Comparison of ENCODE assay signal across 18 cellular contexts in the genomic region with DNA sequence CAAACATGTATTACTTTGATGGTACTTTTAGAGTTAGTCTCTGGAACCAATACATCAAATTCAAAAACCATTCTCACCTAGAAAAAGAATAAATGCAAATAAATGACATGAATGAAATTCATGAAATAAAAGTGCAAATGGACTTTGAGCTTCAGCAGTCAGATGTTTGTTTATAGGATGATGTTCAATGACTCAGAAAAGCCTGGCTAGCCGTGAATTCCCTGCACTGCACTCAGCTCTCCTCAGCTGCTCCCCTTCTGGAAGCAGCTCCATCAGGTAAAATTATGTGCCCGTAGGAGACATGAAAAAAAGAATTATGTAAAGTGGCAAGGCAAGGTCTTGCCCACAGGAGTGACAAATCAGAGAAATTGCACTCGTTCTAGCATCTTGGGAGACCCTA.
DNase-seq lines count a peak whose midpoint lies in the region; ATAC-seq and TF ChIP-seq lines count a peak whose summit lies in the region.
"Had no signal": no experiment of that assay in that cellular context is flagged by ENCODE, and none has a peak within 500 bp of the region (broad histone marks: within the 10 kb centered on the region; RNA-seq: fewer than 3 reads in every experiment).

No MANE protein-coding gene starts in this region.

- peak overlapping the region; percentile 99 for H3K18ac ChIP-seq in IMR-90 (ENCODE audit: low read depth, low read length)

- H3K9me1 ChIP-seq in IMR-90 (ENCODE audit: insufficient read depth, low read length) = no peaks in the 10 kb centered on the region

- BruUV-seq in IMR-90 (replicated peaks; lab: Mats Ljungman, UMichigan) = no TSS peak

- no peak overlapping the region for H2BK15ac ChIP-seq in IMR-90 (ENCODE audit: low read depth, low read length)

- no peaks in the 10 kb centered on the region for H3K79me1 ChIP-seq in IMR-90 (ENCODE audit: low read depth in 1 of 2, low read length in 2 of 2)

- peak overlapping the region; percentile 57; the same call in 1 of the 2 replicates for H3K4me2 ChIP-seq in IMR-90 (ENCODE audit: low read depth, low read length)

- no peaks in the 10 kb centered on the region for H3K27me3 Mint-ChIP-seq in activated CD8-positive, alpha-beta T cell treated with anti-CD3 and anti-CD28 coated beads, Interleukin-2, amount 10 ng/mL, durations not matched to agents 7 days and 5 days (ENCODE audit: low read depth)

- H3K9me3 ChIP-seq in IMR-90 (ENCODE audit: control insufficient read depth, insufficient read depth, low read length) = peaks cover 2% of the 10 kb centered on the region; the same call in 1 of the 2 replicates
- H3K9me3 ChIP-seq: adrenal gland, BE2C, testis had no signal

- peak overlapping the region; percentile 56; the same call in 1 of the 2 replicates for H3K56ac ChIP-seq in IMR-90 (ENCODE audit: extremely low read depth, insufficient read depth, low read length)

- H3K36me3 Mint-ChIP-seq in activated CD8-positive, alpha-beta T cell treated with anti-CD3 and anti-CD28 coated beads, Interleukin-2, amount 10 ng/mL, durations not matched to agents 7 days and 5 days (ENCODE audit: low read depth) = no peaks in the 10 kb centered on the region
- H3K36me3 Mint-ChIP-seq: immature natural killer cell had no signal

- H3K36me3 ChIP-seq in IMR-90 (ENCODE audit: control insufficient read depth, insufficient read depth, low read length) = no peaks in the 10 kb centered on the region
- H3K36me3 ChIP-seq: adrenal gland, BE2C had no signal

- in situ Hi-C loops in IMR-90 (cut with MboI; ENCODE audit: low sequenced_read_pairs) = no loop called here
- in situ Hi-C loops in astrocyte of the spinal cord (cut with HindIII; ENCODE audit: low sequenced_read_pairs) = no loop called here

- TF ChIP-seq POLR2A in IMR-90 (IDR thresholded peaks at IDR 0.05; ENCODE audit: low read depth, low read length) = no peak

- H3K4me3 Mint-ChIP-seq in activated CD8-positive, alpha-beta T cell treated with anti-CD3 and anti-CD28 coated beads, Interleukin-2, amount 10 ng/mL, durations not matched to agents 7 days and 5 days = no peak overlapping the region
- H3K4me3 Mint-ChIP-seq: activated T-cell treated with anti-CD3 and anti-CD28 coated beads, Interleukin-2, amount 50 U/mL, for 72 hours; immature natural killer cell had no signal

- DNase-seq in AG10803 (ENCODE audit: low read depth) = peak; percentile 42
- DNase-seq in IMR-90 = peak; percentile 66
- peak; percentile 83 for DNase-seq in astrocyte of the spinal cord (ENCODE audit: low read depth, low spot score)
- peak; percentile 32 for DNase-seq in kidney glomerular epithelial cell (lab: John Stamatoyannopoulos, UW)
- DNase-seq in activated CD8-positive, alpha-beta T cell treated with anti-CD3 and anti-CD28 coated beads, Interleukin-2, amount 10 ng/mL, durations not matched to agents 7 days and 5 days = no peak
- DNase-seq in hippocampal formation (lab: John Stamatoyannopoulos, UW) = no peak
- DNase-seq in midbrain (lab: John Stamatoyannopoulos, UW) = no peak
- DNase-seq: activated CD4-positive, alpha-beta T cell treated with anti-CD3 and anti-CD28 coated beads, Interleukin-2, amount 50 U/mL, for 1 hour; activated T-cell treated with anti-CD3 and anti-CD28 coated beads, Interleukin-2, amount 50 U/mL, for 72 hours; adrenal gland; BE2C; immature natural killer cell; NCI-H1417 treated with DMSO at 0.1 percent for 48 hours; NCI-H510A treated with DMSO at 0.1 percent for 48 hours; stimulated activated CD4-positive, alpha-beta T cell treated with anti-CD3 and anti-CD28 coated beads, Interleukin-15, amount 100 ng/mL, for 24 hours; T-helper 9 cell; testis had no signal

- H3K4me3 ChIP-seq in AG10803 (ENCODE audit: low read length) (no peak overlapping the region), IMR-90 (ENCODE audit: insufficient read depth, low read depth, low read length) (no peak overlapping the region), astrocyte of the spinal cord (ENCODE audit: low read depth, low read length) (no peak overlapping the region)
- H3K4me3 ChIP-seq: adrenal gland, testis had no signal

- peak overlapping the region; percentile 81; the same call in 1 of the 2 replicates for H2AK5ac ChIP-seq in IMR-90 (ENCODE audit: low read depth, low read length)

- intact Hi-C loops in IMR-90 (cut with micrococcal nuclease) = no loop called here

- no peaks in the 10 kb centered on the region for H3K9me3 Mint-ChIP-seq in activated CD8-positive, alpha-beta T cell treated with anti-CD3 and anti-CD28 coated beads, Interleukin-2, amount 10 ng/mL, durations not matched to agents 7 days and 5 days (ENCODE audit: insufficient read depth)

- H2BK5ac ChIP-seq in IMR-90 (ENCODE audit: low read depth, low read length, poor library complexity, severe bottlenecking) = peak overlapping the region; percentile 97

- CTCF ChIA-PET in IMR-90 (lab: Yijun Ruan, JAX) = no interaction called here
- CTCF ChIA-PET in activated CD8-positive, alpha-beta T cell treated with anti-CD3 and anti-CD28 coated beads, Interleukin-2, amount 10 ng/mL, durations not matched to agents 7 days and 5 days (lab: Charles Lee) = no interaction called here

- peak overlapping the region; percentile 91 for H4K91ac ChIP-seq in IMR-90 (ENCODE audit: insufficient read depth, low read depth, low read length)

- H3K4me1 Mint-ChIP-seq in activated CD8-positive, alpha-beta T cell treated with anti-CD3 and anti-CD28 coated beads, Interleukin-2, amount 10 ng/mL, durations not matched to agents 7 days and 5 days (ENCODE audit: low read depth) = no peaks in the 10 kb centered on the region
- H3K4me1 Mint-ChIP-seq: immature natural killer cell had no signal

- H3K4me1 ChIP-seq in IMR-90 (ENCODE audit: control insufficient read depth, insufficient read depth, low read length) = peaks cover 7% of the 10 kb centered on the region
- H3K4me1 ChIP-seq: adrenal gland, BE2C, testis had no signal

- ATAC-seq in IMR-90 (ENCODE audit: low read depth) (peak; percentile 36), HG03571 (IDR thresholded peaks at IDR 0.05; ENCODE audit: unreplicated experiment) (no peak)
- ATAC-seq in activated CD8-positive, alpha-beta T cell treated with anti-CD3 and anti-CD28 coated beads, Interleukin-2, amount 10 ng/mL, durations not matched to agents 7 days and 5 days = no peak
- ATAC-seq: activated T-cell treated with anti-CD3 and anti-CD28 coated beads, Interleukin-2, amount 50 U/mL, for 72 hours had no signal

- TF ChIP-seq CTCF in AG10803 (conservative IDR thresholded peaks at IDR 0.05; ENCODE audit: low read length) (peak; percentile 10; the same call in 1 of the 2 replicates), IMR-90 (conservative IDR thresholded peaks at IDR 0.05; ENCODE audit: low read depth, low read length) (no peak), astrocyte of the spinal cord (IDR thresholded peaks at IDR 0.05; ENCODE audit: low read depth, low read length) (no peak)

- H3K14ac ChIP-seq in IMR-90 (replicated peaks; ENCODE audit: low read depth, low read length) = peak overlapping the region; percentile 53; the same call in 1 of the 2 replicates

- peak overlapping the region; percentile 98 for H2BK20ac ChIP-seq in IMR-90 (ENCODE audit: low read depth, low read length)

- H3K4ac ChIP-seq in IMR-90 (ENCODE audit: low read depth, low read length) = peak overlapping the region; percentile 96

- dilution Hi-C loops in IMR-90 (cut with HindIII; ENCODE audit: low sequenced_read_pairs, unreplicated experiment) = no loop called here

- 0 out of 2 replicates have a peak, but pooled peaks have one; percentile 6 for TF ChIP-seq RAD21 in IMR-90 (IDR thresholded peaks at IDR 0.05; ENCODE audit: low read length)

- no peaks in the 10 kb centered on the region for H3K27me3 ChIP-seq in IMR-90 (ENCODE audit: control insufficient read depth, insufficient read depth, low read length)
- H3K27me3 ChIP-seq: adrenal gland, BE2C, testis had no signal

- no peak overlapping the region; the same call in 1 of the 2 replicates for H3K9ac ChIP-seq in IMR-90 (ENCODE audit: low read depth, low read length)

- peak overlapping the region; percentile 99 for H4K5ac ChIP-seq in IMR-90 (ENCODE audit: low read depth, low read length)

- no peak overlapping the region for H2AK9ac ChIP-seq in IMR-90 (replicated peaks; ENCODE audit: low read depth, low read length, poor library complexity)

- H3K23ac ChIP-seq in IMR-90 (ENCODE audit: low read depth, low read length) = peak overlapping the region; percentile 85

- H2AFZ ChIP-seq in IMR-90 (replicated peaks; ENCODE audit: low read length, poor library complexity) = no peak overlapping the region

- H3K27ac ChIP-seq in IMR-90 (ENCODE audit: insufficient read depth, low read length) = peak overlapping the region; percentile 70
- H3K27ac ChIP-seq: adrenal gland, testis had no signal

- H4K20me1 ChIP-seq in IMR-90 (ENCODE audit: insufficient read depth, low read length) = no peaks in the 10 kb centered on the region

- H3K27ac Mint-ChIP-seq in activated CD8-positive, alpha-beta T cell treated with anti-CD3 and anti-CD28 coated beads, Interleukin-2, amount 10 ng/mL, durations not matched to agents 7 days and 5 days = no peak overlapping the region
- H3K27ac Mint-ChIP-seq: activated T-cell treated with anti-CD3 and anti-CD28 coated beads, Interleukin-2, amount 50 U/mL, for 72 hours; immature natural killer cell had no signal

- POLR2A ChIA-PET in IMR-90 (lab: Charles Lee; ENCODE audit: unreplicated experiment) = no interaction called here
- POLR2A ChIA-PET in activated CD8-positive, alpha-beta T cell treated with anti-CD3 and anti-CD28 coated beads, Interleukin-2, amount 10 ng/mL, durations not matched to agents 7 days and 5 days (lab: Charles Lee) = no interaction called here

- no CpG with 5 or more reads among the region's 3 CpGs for WGBS in IMR-90 (ENCODE audit: extremely low coverage in 2 of 2, insufficient read length in 1 of 2), 2 experiments

- peak overlapping the region; percentile 66 to 92 for H4K8ac ChIP-seq in IMR-90 (ENCODE audit: low read depth in 2 of 2, low read length in 2 of 2)

- H2BK120ac ChIP-seq in IMR-90 (ENCODE audit: low read depth, low read length) = peak overlapping the region; percentile 97

TF ChIP-seq in IMR-90, 13 proteins besides CTCF, POLR2A, EP300 and RAD21:
- TF ChIP-seq FOS (IDR thresholded peaks at IDR 0.05; ENCODE audit: low read depth, low read length) (peak; percentile 61), MXI1 (IDR thresholded peaks at IDR 0.05; ENCODE audit: borderline replicate concordance, low read depth, low read length) (no peak), BHLHE40 (IDR thresholded peaks at IDR 0.05; ENCODE audit: low read depth, low read length) (0 out of 2 replicates have a peak, but pooled peaks have one; percentile 12), RCOR1 (IDR thresholded peaks at IDR 0.05; ENCODE audit: insufficient replicate concordance, low read length) (no peak)

Comparison
In these comparisons a context has a peak if more than half of its experiments do, and no peak if none do; other contexts are left out.
1. DNase-seq: peak in AG10803 (single experiment), IMR-90 (single experiment), astrocyte of the spinal cord (single experiment) and kidney glomerular epithelial cell (single experiment); none in activated CD8-positive, alpha-beta T cell treated with anti-CD3 and anti-CD28 coated beads, Interleukin-2, amount 10 ng/mL, durations not matched to agents 7 days and 5 days (single experiment), hippocampal formation (0 of 2) and midbrain (single experiment).